In genomic region chr1:168227620-168228019, GRCh38 we compare ENCODE assay signal across 8 cellular contexts. TPM values are rescaled to one million over a fixed set of nuclear protein-coding genes. Genes with fewer than 3 reads are reported as not detected.
A peak's percentile ranks its signal among the peaks of the same experiment; 100 is the strongest.
DNase-seq lines count a peak whose midpoint lies in the region; ATAC-seq, FAIRE-seq and TF ChIP-seq lines count a peak whose summit lies in the region.

No MANE protein-coding gene starts in this region.

- H3K4me1 Mint-ChIP-seq in T-cell = peaks cover 55 to 65% (median 64%) of the 10 kb centered on the region in 3 donors

- peak overlapping the region; percentile 28 to 66 for H3K9ac ChIP-seq in kidney (ENCODE audit: low read length in 2 of 2)

- H3K4me3 ChIP-seq in AG10803 (ENCODE audit: low read length) (peak overlapping the region; percentile 87), kidney (ENCODE audit: low read length in 2 of 2) (peak overlapping the region; percentile 39 to 84), pancreas (peak overlapping the region in 1 of 4 donors; percentile 98)

- peak overlapping the region; percentile 3 to 66 for H3K27ac Mint-ChIP-seq in T-cell

- H3K36me3 ChIP-seq in kidney (ENCODE audit: control insufficient read depth in 1 of 2, insufficient read depth in 2 of 2, low read length in 2 of 2) = peaks cover 4 to 7% of the 10 kb centered on the region in 2 donors
- H3K36me3 ChIP-seq in pancreas = peaks cover 0 to 14% (median 6%) of the 10 kb centered on the region in 3 donors

- intact Hi-C loops in kidney (cut with DNase I) (no loop called here), posterior vena cava (cut with DNase I) (no loop called here), pancreas (cut with DNase I) (no loop called here)

- peak overlapping the region; percentile 89 to 97 (median 92) for H3K4me3 Mint-ChIP-seq in T-cell

- ATAC-seq in T-cell (replicated peaks in 1 of 4) (no peak), pancreas (no peak), GM18511 (IDR thresholded peaks at IDR 0.05; ENCODE audit: unreplicated experiment) (no peak)

- H3K36me3 Mint-ChIP-seq in T-cell = peaks cover 27% of the 10 kb centered on the region

- 58 to 64% methylated on average over 7 of the region's 7 CpGs for WGBS in pancreas, 2 donors

- H3K9me3 ChIP-seq in kidney (ENCODE audit: control insufficient read depth in 1 of 2, low read length in 2 of 2) (no peaks in the 10 kb centered on the region), pancreas (no peaks in the 10 kb centered on the region)

- H3K27me3 ChIP-seq in pancreas = no peaks in the 10 kb centered on the region

- FAIRE-seq in GM19239 (lab: Jason Lieb, UNC) (peak; percentile 28), kidney (lab: Jason Lieb, UNC) (no peak), pancreas (lab: Jason Lieb, UNC) (no peak)

- H3K27me3 Mint-ChIP-seq in T-cell = peaks cover 0 to 5% of the 10 kb centered on the region in 2 donors

- CTCF ChIA-PET in T-cell (lab: Charles Lee) = interaction anchor here (0.7 to 4.0 kb wide), 3 partner anchors 7 to 115 kb away, joined by 3 to 27 read pairs (median 4); no protein-coding TSS in a partner anchor

- H3K9me3 Mint-ChIP-seq in T-cell = peaks cover 0 to 4% (median 0%) of the 10 kb centered on the region in 3 donors

- peak overlapping the region; percentile 34 for H3K27ac ChIP-seq in kidney (ENCODE audit: low read depth in 2 of 2, low read length in 2 of 2)
- no peak overlapping the region for H3K27ac ChIP-seq in pancreas

- H3K4me1 ChIP-seq in kidney (ENCODE audit: control insufficient read depth in 1 of 2, insufficient read depth in 1 of 2, low read depth in 1 of 2, low read length in 2 of 2) (peaks cover 27 to 34% of the 10 kb centered on the region in 2 donors), pancreas (peaks cover 0 to 25% (median 18%) of the 10 kb centered on the region in 3 donors)

- peak; percentile 22 for DNase-seq in AG10803 (ENCODE audit: low read depth)
- DNase-seq in GM19239 (ENCODE audit: insufficient read length, low spot score) = no peak
- DNase-seq in T-cell = no peak
- no peak for DNase-seq in kidney
- no peak for DNase-seq in posterior vena cava (ENCODE audit: low spot score)
- DNase-seq in pancreas = no peak
- no peak for DNase-seq in AG08396 (ENCODE audit: low spot score)

- no peak for TF ChIP-seq CTCF in AG10803 (conservative IDR thresholded peaks at IDR 0.05; ENCODE audit: low read length)
- no peak for TF ChIP-seq CTCF in kidney (IDR thresholded peaks at IDR 0.05; ENCODE audit: borderline replicate concordance, extremely low read depth, insufficient read depth)
- no peak for TF ChIP-seq CTCF in pancreas (IDR thresholded peaks at IDR 0.05)

- POLR2A ChIA-PET in T-cell (lab: Charles Lee) = no interaction called here

RNA-seq across cellular contexts. Expression of gene SFT2D2, which starts 1.8 kb away (rescaled TPM):
- total RNA-seq in T-cell (10 to 100 TPM; 51.6 to 63.1 (median 55.6) TPM), kidney (89.3 TPM), posterior vena cava (10 to 100 TPM; 55.3 to 64.6 TPM), pancreas (10 to 100 TPM; 15.5 to 37.3 (median 23.0) TPM)
- polyA plus RNA-seq in kidney (ENCODE audit: insufficient read depth, low read depth, low replicate concordance) (7.4 TPM), pancreas (1 to 10 TPM; 2.4 to 6.1 TPM)

RNA-seq across cellular contexts. Expression of gene TIPRL, which starts 48.9 kb away (rescaled TPM):
- total RNA-seq in T-cell (10 to 100 TPM; 13.8 to 26.6 (median 22.3) TPM), kidney (26.3 TPM), posterior vena cava (10 to 100 TPM; 29.2 to 32.7 TPM), pancreas (10 to 100 TPM; 11.9 to 17.3 (median 14.3) TPM)
- polyA plus RNA-seq in kidney (ENCODE audit: insufficient read depth, low read depth, low replicate concordance) (20.7 TPM), pancreas (10 to 100 TPM in 1 of 2 donors, 1 to 10 TPM in 1; 6.8 to 10.2 TPM)

RNA-seq across cellular contexts. Expression of gene TBX19, which starts 53.1 kb away (rescaled TPM):
- 1 to 10 TPM; 2.8 to 3.9 (median 3.5) TPM for total RNA-seq in T-cell
- 2.0 TPM for total RNA-seq in kidney
- 1.6 TPM for polyA plus RNA-seq in kidney (ENCODE audit: insufficient read depth, low read depth, low replicate concordance)
- total RNA-seq in posterior vena cava = 1 to 10 TPM; 1.2 to 1.8 TPM
- total RNA-seq in pancreas = 1 to 10 TPM in 1 of 6 donors, under 1 TPM in 5; 0.35 to 1.4 (median 0.57) TPM
- 1 to 10 TPM; 1.4 to 2.0 TPM for polyA plus RNA-seq in pancreas

Comparison
In these comparisons a context has a peak if more than half of its experiments do, and no peak if none do; other contexts are left out.
1. H3K27ac ChIP-seq: peak in kidney (2 of 2); none in pancreas (0 of 4).